Comparison of ENCODE assay signal across 1 cellular context in the genomic region with DNA sequence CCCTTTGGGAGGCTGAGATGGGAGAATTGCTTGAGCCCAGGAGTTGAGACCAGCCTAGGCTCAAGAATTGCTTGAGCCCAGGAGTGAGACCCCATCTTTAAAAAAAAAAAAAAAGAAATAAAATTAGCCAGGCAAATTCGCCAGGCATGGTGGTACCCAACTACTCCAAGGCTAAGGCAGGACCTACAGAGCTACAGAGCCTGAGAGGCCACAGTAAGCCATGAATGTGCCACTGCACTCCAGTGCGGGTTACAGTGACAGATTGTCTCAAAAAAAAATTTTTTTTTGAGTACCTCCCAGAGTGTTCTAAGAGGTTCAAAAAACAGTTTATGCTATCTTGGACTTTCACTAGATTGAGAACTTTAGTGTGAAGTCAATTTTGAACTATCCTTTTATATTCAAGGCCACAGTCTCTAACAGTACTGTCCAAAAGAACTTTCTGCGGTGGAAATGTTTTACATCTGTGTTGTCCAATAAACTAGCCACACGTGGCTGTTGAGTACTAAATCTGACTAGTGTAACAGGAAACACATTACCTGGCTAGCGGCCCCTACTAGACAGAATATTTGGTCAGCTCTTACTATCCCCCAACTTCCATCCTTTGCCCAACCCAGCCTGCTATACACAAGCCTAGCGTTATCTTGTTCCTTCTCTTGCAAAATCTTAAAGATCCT.
TF ChIP-seq lines count a peak whose summit lies in the region.

No MANE protein-coding gene starts in this region.

TF ChIP-seq in WTC11, 78 proteins besides CTCF, POLR2A, EP300 and RAD21 (continued from another document):
- no peak for TF ChIP-seq USF2 (CRISPR knock-in tag; IDR thresholded peaks at IDR 0.05)
- no peak for TF ChIP-seq ZNF232 (CRISPR knock-in tag; IDR thresholded peaks at IDR 0.05)
- no peak for TF ChIP-seq ZNF512 (CRISPR knock-in tag; IDR thresholded peaks at IDR 0.05; ENCODE audit: borderline replicate concordance)
- TF ChIP-seq TP53 (CRISPR knock-in tag; IDR thresholded peaks at IDR 0.05): no peak
- no peak for TF ChIP-seq ZNF263 (CRISPR knock-in tag; IDR thresholded peaks at IDR 0.05; ENCODE audit: low read depth)
- no peak for TF ChIP-seq ESRRA (CRISPR knock-in tag; IDR thresholded peaks at IDR 0.05; ENCODE audit: borderline replicate concordance)
- TF ChIP-seq, protein P1, sequence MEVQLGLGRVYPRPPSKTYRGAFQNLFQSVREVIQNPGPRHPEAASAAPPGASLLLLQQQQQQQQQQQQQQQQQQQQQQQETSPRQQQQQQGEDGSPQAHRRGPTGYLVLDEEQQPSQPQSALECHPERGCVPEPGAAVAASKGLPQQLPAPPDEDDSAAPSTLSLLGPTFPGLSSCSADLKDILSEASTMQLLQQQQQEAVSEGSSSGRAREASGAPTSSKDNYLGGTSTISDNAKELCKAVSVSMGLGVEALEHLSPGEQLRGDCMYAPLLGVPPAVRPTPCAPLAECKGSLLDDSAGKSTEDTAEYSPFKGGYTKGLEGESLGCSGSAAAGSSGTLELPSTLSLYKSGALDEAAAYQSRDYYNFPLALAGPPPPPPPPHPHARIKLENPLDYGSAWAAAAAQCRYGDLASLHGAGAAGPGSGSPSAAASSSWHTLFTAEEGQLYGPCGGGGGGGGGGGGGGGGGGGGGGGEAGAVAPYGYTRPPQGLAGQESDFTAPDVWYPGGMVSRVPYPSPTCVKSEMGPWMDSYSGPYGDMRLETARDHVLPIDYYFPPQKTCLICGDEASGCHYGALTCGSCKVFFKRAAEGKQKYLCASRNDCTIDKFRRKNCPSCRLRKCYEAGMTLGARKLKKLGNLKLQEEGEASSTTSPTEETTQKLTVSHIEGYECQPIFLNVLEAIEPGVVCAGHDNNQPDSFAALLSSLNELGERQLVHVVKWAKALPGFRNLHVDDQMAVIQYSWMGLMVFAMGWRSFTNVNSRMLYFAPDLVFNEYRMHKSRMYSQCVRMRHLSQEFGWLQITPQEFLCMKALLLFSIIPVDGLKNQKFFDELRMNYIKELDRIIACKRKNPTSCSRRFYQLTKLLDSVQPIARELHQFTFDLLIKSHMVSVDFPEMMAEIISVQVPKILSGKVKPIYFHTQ (CRISPR knock-in tag; IDR thresholded peaks at IDR 0.05): no peak
- no peak for TF ChIP-seq ZNF671 (CRISPR knock-in tag; IDR thresholded peaks at IDR 0.05)
- TF ChIP-seq, protein P2, sequence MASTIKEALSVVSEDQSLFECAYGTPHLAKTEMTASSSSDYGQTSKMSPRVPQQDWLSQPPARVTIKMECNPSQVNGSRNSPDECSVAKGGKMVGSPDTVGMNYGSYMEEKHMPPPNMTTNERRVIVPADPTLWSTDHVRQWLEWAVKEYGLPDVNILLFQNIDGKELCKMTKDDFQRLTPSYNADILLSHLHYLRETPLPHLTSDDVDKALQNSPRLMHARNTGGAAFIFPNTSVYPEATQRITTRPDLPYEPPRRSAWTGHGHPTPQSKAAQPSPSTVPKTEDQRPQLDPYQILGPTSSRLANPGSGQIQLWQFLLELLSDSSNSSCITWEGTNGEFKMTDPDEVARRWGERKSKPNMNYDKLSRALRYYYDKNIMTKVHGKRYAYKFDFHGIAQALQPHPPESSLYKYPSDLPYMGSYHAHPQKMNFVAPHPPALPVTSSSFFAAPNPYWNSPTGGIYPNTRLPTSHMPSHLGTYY (CRISPR knock-in tag; IDR thresholded peaks at IDR 0.05): no peak
- no peak for TF ChIP-seq JUN (CRISPR knock-in tag; IDR thresholded peaks at IDR 0.05)
- no peak for TF ChIP-seq RELA (CRISPR knock-in tag; IDR thresholded peaks at IDR 0.05; ENCODE audit: borderline replicate concordance)
- TF ChIP-seq NR3C1 (CRISPR knock-in tag; conservative IDR thresholded peaks at IDR 0.05; ENCODE audit: low read depth): no peak
- TF ChIP-seq NFYB (CRISPR knock-in tag; conservative IDR thresholded peaks at IDR 0.05; ENCODE audit: low read depth): no peak
- TF ChIP-seq, protein P3, sequence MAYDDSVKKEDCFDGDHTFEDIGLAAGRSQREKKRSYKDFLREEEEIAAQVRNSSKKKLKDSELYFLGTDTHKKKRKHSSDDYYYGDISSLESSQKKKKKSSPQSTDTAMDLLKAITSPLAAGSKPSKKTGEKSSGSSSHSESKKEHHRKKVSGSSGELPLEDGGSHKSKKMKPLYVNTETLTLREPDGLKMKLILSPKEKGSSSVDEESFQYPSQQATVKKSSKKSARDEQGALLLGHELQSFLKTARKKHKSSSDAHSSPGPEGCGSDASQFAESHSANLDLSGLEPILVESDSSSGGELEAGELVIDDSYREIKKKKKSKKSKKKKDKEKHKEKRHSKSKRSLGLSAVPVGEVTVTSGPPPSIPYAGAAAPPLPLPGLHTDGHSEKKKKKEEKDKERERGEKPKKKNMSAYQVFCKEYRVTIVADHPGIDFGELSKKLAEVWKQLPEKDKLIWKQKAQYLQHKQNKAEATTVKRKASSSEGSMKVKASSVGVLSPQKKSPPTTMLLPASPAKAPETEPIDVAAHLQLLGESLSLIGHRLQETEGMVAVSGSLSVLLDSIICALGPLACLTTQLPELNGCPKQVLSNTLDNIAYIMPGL (CRISPR knock-in tag; IDR thresholded peaks at IDR 0.05): no peak
